15 cellular contexts compared by ENCODE assay signal in genomic region chr2:179951680-179952079, GRCh38.
DNase-seq lines count a peak whose midpoint lies in the region; ATAC-seq and TF ChIP-seq lines count a peak whose summit lies in the region.
"Had no signal": no experiment of that assay in that cellular context is flagged by ENCODE, and none has a peak within 500 bp of the region (broad histone marks: within the 10 kb centered on the region; RNA-seq: fewer than 3 reads in every experiment).

No MANE protein-coding gene starts in this region.

- TF ChIP-seq CTCF in GM12865 (IDR thresholded peaks at IDR 0.05; ENCODE audit: insufficient read depth, low read depth, low read length, missing control alignments) (no peak), GM20000 (IDR thresholded peaks at IDR 0.05; ENCODE audit: extremely low read depth, missing control alignments) (no peak)

- ATAC-seq in HG02759 (IDR thresholded peaks at IDR 0.05; ENCODE audit: unreplicated experiment) (peak; percentile 62), HG03565 (IDR thresholded peaks at IDR 0.05; ENCODE audit: unreplicated experiment) (peak; percentile 31)
- ATAC-seq: left lung had no signal

- no peak overlapping the region for H3K4me3 ChIP-seq in GM12865 (ENCODE audit: low read depth, low read length)
- H3K4me3 ChIP-seq: left lung, SJSA1 had no signal

- DNase-seq in GM12865 (ENCODE audit: low read depth): peak; percentile 18
- DNase-seq in GM20000 (ENCODE audit: low spot score): peak; percentile 8
- no peak for DNase-seq in NCI-H446 treated with DMSO at 0.1 percent for 48 hours (lab: John Stamatoyannopoulos, UW)
- DNase-seq in Ammon's horn (ENCODE audit: low spot score): no peak
- DNase-seq in GM03348 (ENCODE audit: low spot score): no peak
- DNase-seq in COR-L47 (lab: John Stamatoyannopoulos, UW): no peak
- DNase-seq: activated CD4-positive, alpha-beta T cell treated with anti-CD3 and anti-CD28 coated beads, Interleukin-2, amount 50 U/mL, for 4 hours; activated effector memory CD4-positive, alpha-beta T cell treated with anti-CD3 and anti-CD28 coated beads, Interleukin-2, amount 50 U/mL, for 16 hours; hypothalamus; left lung; NCI-H1105; NCI-H2227 treated with DMSO at 0.1 percent for 48 hours had no signal

Comparison
In these comparisons a context has a peak if more than half of its experiments do, and no peak if none do; other contexts are left out.
1. DNase-seq: peak in GM12865 (single experiment) and GM20000 (single experiment); none in NCI-H446 treated with DMSO at 0.1 percent for 48 hours (single experiment), Ammon's horn (single experiment), GM03348 (single experiment) and COR-L47 (single experiment).